In the genomic region with DNA sequence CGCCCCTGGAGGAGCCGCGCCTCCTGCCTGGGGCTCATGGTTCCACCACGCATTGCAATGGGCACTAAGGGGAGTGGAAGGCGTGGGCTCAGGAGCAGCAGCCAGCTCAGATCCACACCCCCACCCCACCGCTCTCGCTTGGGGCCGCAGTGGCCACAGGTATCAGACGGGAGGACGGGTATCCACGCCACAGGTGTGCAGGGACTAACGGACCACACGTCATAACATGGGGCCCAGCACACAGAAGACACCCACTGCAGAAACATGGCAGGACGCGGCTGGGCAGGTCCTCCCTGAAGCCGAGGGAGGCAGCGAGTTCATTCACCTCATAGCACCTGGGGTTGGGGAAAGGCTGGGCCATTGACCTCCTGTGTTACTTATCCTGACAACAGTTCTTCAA, we compare ENCODE assay signal across 20 cellular contexts. TPM values are rescaled to one million over a fixed set of nuclear protein-coding genes. Genes with fewer than 3 reads are reported as not detected.
A peak's percentile ranks its signal among the peaks of the same experiment; 100 is the strongest.
DNase-seq lines count a peak whose midpoint lies in the region; ATAC-seq, FAIRE-seq and TF ChIP-seq lines count a peak whose summit lies in the region.
"Had no signal": no experiment of that assay in that cellular context is flagged by ENCODE, and none has a peak within 500 bp of the region (broad histone marks: within the 10 kb centered on the region; RNA-seq: fewer than 3 reads in every experiment).

No MANE protein-coding gene starts in this region.

- H3K4me2 ChIP-seq in neuronal stem cell (ENCODE audit: insufficient read depth, low read length, poor library complexity, severe bottlenecking) = no peak overlapping the region
- H3K4me2 ChIP-seq: A549 had no signal

- no peak overlapping the region for H4K91ac ChIP-seq in neuronal stem cell (ENCODE audit: low read depth, low read length, poor library complexity)

- no peak overlapping the region for H3K18ac ChIP-seq in neuronal stem cell (ENCODE audit: low read length)

- H3K4me3 ChIP-seq in H7 (ENCODE audit: insufficient read depth, low read depth, low read length) (no peak overlapping the region), kidney (ENCODE audit: low read length in 2 of 2) (no peak overlapping the region), neuronal stem cell (ENCODE audit: low read length in 2 of 2) (no peak overlapping the region), upper lobe of right lung (no peak overlapping the region)
- H3K4me3 ChIP-seq: A549 had no signal

- intact Hi-C loops in kidney (cut with DNase I) (no loop called here), upper lobe of right lung (cut with DNase I) (no loop called here)

- H3K36me3 ChIP-seq in H7 (replicated peaks; ENCODE audit: control insufficient read depth, insufficient read depth, low read length) (no peaks in the 10 kb centered on the region), kidney (ENCODE audit: control insufficient read depth in 1 of 2, insufficient read depth in 2 of 2, low read length in 2 of 2) (no peaks in the 10 kb centered on the region), neuronal stem cell (replicated peaks in 1 of 2; ENCODE audit: control insufficient read depth in 2 of 2, insufficient read depth in 2 of 2, low read length in 2 of 2) (peaks cover 7 to 26% of the 10 kb centered on the region in 2 donors), upper lobe of right lung (no peaks in the 10 kb centered on the region)

- H2BK12ac ChIP-seq in neuronal stem cell (ENCODE audit: low read length) = no peak overlapping the region

- WGBS in neuronal stem cell (ENCODE audit: extremely low coverage in 2 of 2, insufficient read length in 2 of 2, insufficient replicate concordance in 1 of 2), 2 donors = no CpG with 5 or more reads among the region's 17 CpGs

- ATAC-seq in upper lobe of right lung (no peak), HG03460 (IDR thresholded peaks at IDR 0.05; ENCODE audit: unreplicated experiment) (no peak)
- ATAC-seq: A549 had no signal

- H3K9ac ChIP-seq in kidney (ENCODE audit: low read length in 2 of 2) (no peak overlapping the region), neuronal stem cell (ENCODE audit: low read depth, low read length, poor library complexity) (no peak overlapping the region)

- TF ChIP-seq CTCF in kidney (IDR thresholded peaks at IDR 0.05; ENCODE audit: borderline replicate concordance, extremely low read depth, insufficient read depth) = no peak
- TF ChIP-seq CTCF in upper lobe of right lung (IDR thresholded peaks at IDR 0.05) = no peak

- peak; percentile 46 for DNase-seq in H7
- peak; percentile 41 for DNase-seq in kidney
- no peak for DNase-seq in neuronal stem cell (ENCODE audit: low spot score)
- peak; percentile 43 for DNase-seq in upper lobe of right lung
- DNase-seq in OCI-M2 (lab: John Stamatoyannopoulos, UW; ENCODE audit: unreplicated experiment) = no peak
- no peak for DNase-seq in NCI-H2029 (lab: John Stamatoyannopoulos, UW)
- DNase-seq: AML-193; Caco-2; CD4-positive, alpha-beta T cell; GOT3; H9 had no signal

- peaks cover 33% of the 10 kb centered on the region for H3K79me1 ChIP-seq in neuronal stem cell (ENCODE audit: low read depth, low read length)

- no peak overlapping the region for H2AK5ac ChIP-seq in neuronal stem cell (ENCODE audit: low read depth, low read length)

- H3K4me1 ChIP-seq in kidney (ENCODE audit: control insufficient read depth in 1 of 2, insufficient read depth in 1 of 2, low read depth in 1 of 2, low read length in 2 of 2) (no peaks in the 10 kb centered on the region), neuronal stem cell (ENCODE audit: control insufficient read depth in 2 of 2, insufficient read depth in 1 of 2, low read depth in 1 of 2, low read length in 2 of 2) (peaks cover 0 to 13% of the 10 kb centered on the region in 2 donors), upper lobe of right lung (peaks cover 5% of the 10 kb centered on the region)
- H3K4me1 ChIP-seq: A549, Caco-2 had no signal

- H2BK15ac ChIP-seq in neuronal stem cell (ENCODE audit: low read length) = no peak overlapping the region

- no peak overlapping the region for H3K23ac ChIP-seq in neuronal stem cell (ENCODE audit: low read depth, low read length, poor library complexity)

- H3K9me3 ChIP-seq in kidney (ENCODE audit: control insufficient read depth in 1 of 2, low read length in 2 of 2) (no peaks in the 10 kb centered on the region), neuronal stem cell (replicated peaks in 1 of 2; ENCODE audit: control insufficient read depth in 2 of 2, insufficient read depth in 1 of 2, low read depth in 1 of 2, low read length in 2 of 2) (peaks cover 1 to 19% of the 10 kb centered on the region in 2 donors), upper lobe of right lung (no peaks in the 10 kb centered on the region)
- H3K9me3 ChIP-seq: A549, Caco-2 had no signal

- H4K8ac ChIP-seq in neuronal stem cell (ENCODE audit: low read depth, low read length) = no peak overlapping the region

- no peak overlapping the region for H2BK120ac ChIP-seq in neuronal stem cell (ENCODE audit: low read depth, low read length)

- no peak for FAIRE-seq in kidney (lab: Jason Lieb, UNC)
- FAIRE-seq: A549, D721Med, G401.6, GM12892, GM18507 had no signal

- no peak overlapping the region for H2BK5ac ChIP-seq in neuronal stem cell (ENCODE audit: low read length)

- H3K27me3 ChIP-seq in H7 (ENCODE audit: control insufficient read depth, insufficient read depth, low read length) (no peaks in the 10 kb centered on the region), neuronal stem cell (ENCODE audit: control insufficient read depth in 3 of 3, insufficient read depth in 3 of 3, low read depth in 1 of 3, low read length in 3 of 3) (no peaks in the 10 kb centered on the region), upper lobe of right lung (no peaks in the 10 kb centered on the region)

- H3K27ac ChIP-seq in kidney (ENCODE audit: low read depth in 2 of 2, low read length in 2 of 2) (no peak overlapping the region), neuronal stem cell (replicated peaks; ENCODE audit: low read length) (no peak overlapping the region), upper lobe of right lung (no peak overlapping the region)
- H3K27ac ChIP-seq: 22Rv1, A549, C4-2B, HL-60 had no signal

- H2AFZ ChIP-seq in neuronal stem cell (ENCODE audit: low read length) = no peak overlapping the region

- H3K14ac ChIP-seq in neuronal stem cell (ENCODE audit: low read length) = peak overlapping the region; percentile 1

- no peak overlapping the region for H3K4ac ChIP-seq in neuronal stem cell (ENCODE audit: low read length)

RNA-seq across cellular contexts. Expression of a gene that starts 13.0 kb away (rescaled TPM):
- 18.1 and 28.5 TPM in 2 replicates for total RNA-seq in H7 (2014; rRNA removed; shearing (Covaris generic))
- 56.8 TPM for total RNA-seq in kidney
- polyA plus RNA-seq in kidney (ENCODE audit: insufficient read depth, low read depth, low replicate concordance) = 2.2 TPM
- polyA plus RNA-seq in neuronal stem cell (2013, experiment 1 of 2) = 15.9 TPM
- 18.7 TPM for polyA plus RNA-seq in neuronal stem cell (2013, experiment 2 of 2)
- 44.1 TPM for total RNA-seq in upper lobe of right lung

Comparison
In these comparisons a context has a peak if more than half of its experiments do, and no peak if none do; other contexts are left out.
1. DNase-seq: peak in H7 (single experiment), kidney (single experiment) and upper lobe of right lung (single experiment); none in neuronal stem cell (single experiment), OCI-M2 (single experiment) and NCI-H2029 (single experiment).